Comparison of ENCODE assay signal across 8 cellular contexts in the genomic region with DNA sequence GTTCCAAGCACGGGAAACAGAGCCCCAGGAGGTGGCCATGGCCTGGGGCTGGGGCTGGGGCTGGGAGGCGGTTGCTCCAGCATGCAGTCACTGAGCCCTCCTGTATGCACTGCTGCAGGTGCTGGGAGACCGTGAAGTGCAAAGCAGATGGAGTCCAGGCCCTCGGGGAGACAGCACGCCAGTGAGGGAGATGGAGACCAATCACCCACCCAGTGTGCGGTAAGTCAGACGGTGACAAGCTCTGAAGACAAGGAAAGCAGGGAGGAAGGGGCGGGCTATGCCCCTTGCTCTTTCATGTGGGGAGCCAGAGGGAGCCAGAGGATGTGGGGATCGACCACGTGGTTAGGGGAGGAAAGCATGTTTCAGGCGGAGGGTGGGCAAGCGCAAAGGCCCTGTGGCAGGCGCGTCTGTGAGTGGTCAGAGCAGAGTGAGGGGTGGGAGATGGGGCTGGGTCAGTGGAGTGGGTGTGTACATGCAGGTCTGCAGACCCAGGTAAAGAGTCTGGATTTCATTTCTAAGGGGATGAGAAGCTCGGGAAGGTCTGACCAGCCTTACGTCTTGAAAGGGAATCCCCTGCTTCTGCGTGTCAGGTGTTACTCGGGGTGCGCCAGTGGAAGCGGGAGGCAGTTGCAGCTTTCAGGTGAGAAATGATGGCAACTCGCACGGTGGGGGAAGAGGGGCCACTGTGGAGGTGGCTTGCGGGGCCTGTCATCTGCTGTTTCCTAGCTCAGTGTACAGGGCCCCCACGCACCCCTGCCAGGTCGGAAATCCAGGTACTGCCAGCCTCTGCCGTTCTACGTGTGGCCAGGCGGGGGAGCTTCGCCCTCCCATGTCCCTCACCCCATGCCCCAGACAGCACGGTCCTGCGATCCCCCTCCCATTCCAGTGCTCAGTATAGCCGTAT. TPM values are rescaled to one million over a fixed set of nuclear protein-coding genes. Genes with fewer than 3 reads are reported as not detected.
DNase-seq lines count a peak whose midpoint lies in the region; ATAC-seq, FAIRE-seq and TF ChIP-seq lines count a peak whose summit lies in the region.

No MANE protein-coding gene starts in this region.

- FAIRE-seq in GM12892 (lab: Jason Lieb, UNC): no peak

- CTCF ChIA-PET in A673 (lab: Charles Lee): interaction anchor here (0.7 to 1.6 kb wide), 3 partner anchors 222 to 293 kb away, joined by 3 to 8 read pairs (median 6); no protein-coding TSS in a partner anchor

- no peak overlapping the region for H3K27ac ChIP-seq in A673 (ENCODE audit: low read depth, low read length, poor library complexity, severe bottlenecking)

- no peaks in the 10 kb centered on the region for H3K27me3 ChIP-seq in A673 (replicated peaks; ENCODE audit: insufficient read depth, low read depth, low read length, poor library complexity)

- no peaks in the 10 kb centered on the region for H3K9me3 ChIP-seq in A673 (ENCODE audit: low read depth, low read length, poor library complexity, severe bottlenecking)

- H3K4me1 ChIP-seq in A673 (ENCODE audit: insufficient read depth, low read length, poor library complexity, severe bottlenecking): no peaks in the 10 kb centered on the region

- peak; percentile 35 for ATAC-seq in sciatic nerve

- no peaks in the 10 kb centered on the region for H3K36me3 ChIP-seq in A673 (ENCODE audit: insufficient read depth, low read length, poor library complexity, severe bottlenecking)

- TF ChIP-seq CTCF in A673 (conservative IDR thresholded peaks at IDR 0.05; ENCODE audit: low read depth, low read length): peak; percentile 55
- peak; percentile 41 for TF ChIP-seq CTCF in fibroblast of mammary gland (conservative IDR thresholded peaks at IDR 0.05; ENCODE audit: control insufficient read depth, insufficient read depth, low read depth, low read length)

- no peak overlapping the region for H3K4me3 ChIP-seq in A673 (ENCODE audit: low read depth, low read length, poor library complexity, severe bottlenecking)
- H3K4me3 ChIP-seq in fibroblast of mammary gland (ENCODE audit: control insufficient read depth, low read depth, low read length): no peak overlapping the region

- TF ChIP-seq POLR2A in GM18526 (IDR thresholded peaks at IDR 0.05; ENCODE audit: extremely low read depth, insufficient read length) (peak; percentile 19), GM12892 (IDR thresholded peaks at IDR 0.05; ENCODE audit: low read depth, low read length) (no peak)

- no peak for DNase-seq in A673 (ENCODE audit: low spot score)
- peak; percentile 38 for DNase-seq in activated CD4-positive, CD25-positive, alpha-beta regulatory T cell treated with anti-CD3 and anti-CD28 coated beads, Interleukin-2, amount 50 U/mL, for 72 hours
- DNase-seq in fibroblast of mammary gland (ENCODE audit: low read depth): no peak
- no peak for DNase-seq in sciatic nerve (ENCODE audit: low spot score)
- no peak for DNase-seq in LoVo (ENCODE audit: low spot score)
- no peak for DNase-seq in GM12892 (ENCODE audit: insufficient read length)
- DNase-seq in HT-29 (ENCODE audit: low spot score): no peak

- intact Hi-C loops in A673 (cut with micrococcal nuclease; ENCODE audit: unreplicated experiment) (loop anchor here (1.0 kb wide), 1 partner anchor 267 kb away; no protein-coding TSS in a partner anchor), sciatic nerve (cut with DNase I) (no loop called here)

- POLR2A ChIA-PET in A673 (lab: Charles Lee; ENCODE audit: low non-redundant PET): no interaction called here

- no TSS peak for BruUV-seq in A673 (replicated peaks; lab: Mats Ljungman, UMichigan)

RNA-seq across cellular contexts. Expression of gene RRM2, which starts 19.4 kb away (rescaled TPM):
- 414 and 486 TPM in 2 replicates for total RNA-seq in A673 (2021)
- 1.0 TPM for total RNA-seq in sciatic nerve
- 122 TPM for polyA plus RNA-seq in GM12892 (2012; ENCODE audit: missing spikeins)
- total RNA-seq in HT-29 (2014; rRNA removed; shearing (Covaris generic)): 223 and 264 TPM in 2 replicates

Comparison
In these comparisons a context has a peak if more than half of its experiments do, and no peak if none do; other contexts are left out.
1. RNA of gene RRM2, which starts 19.4 kb away (total RNA-seq): 414 to 486 TPM in A673 and 223 to 264 TPM in HT-29; 1.0 TPM in sciatic nerve (single experiment); every median in the first group is over 100 times any median in the second.